14 cellular contexts compared by ENCODE assay signal in the genomic region with DNA sequence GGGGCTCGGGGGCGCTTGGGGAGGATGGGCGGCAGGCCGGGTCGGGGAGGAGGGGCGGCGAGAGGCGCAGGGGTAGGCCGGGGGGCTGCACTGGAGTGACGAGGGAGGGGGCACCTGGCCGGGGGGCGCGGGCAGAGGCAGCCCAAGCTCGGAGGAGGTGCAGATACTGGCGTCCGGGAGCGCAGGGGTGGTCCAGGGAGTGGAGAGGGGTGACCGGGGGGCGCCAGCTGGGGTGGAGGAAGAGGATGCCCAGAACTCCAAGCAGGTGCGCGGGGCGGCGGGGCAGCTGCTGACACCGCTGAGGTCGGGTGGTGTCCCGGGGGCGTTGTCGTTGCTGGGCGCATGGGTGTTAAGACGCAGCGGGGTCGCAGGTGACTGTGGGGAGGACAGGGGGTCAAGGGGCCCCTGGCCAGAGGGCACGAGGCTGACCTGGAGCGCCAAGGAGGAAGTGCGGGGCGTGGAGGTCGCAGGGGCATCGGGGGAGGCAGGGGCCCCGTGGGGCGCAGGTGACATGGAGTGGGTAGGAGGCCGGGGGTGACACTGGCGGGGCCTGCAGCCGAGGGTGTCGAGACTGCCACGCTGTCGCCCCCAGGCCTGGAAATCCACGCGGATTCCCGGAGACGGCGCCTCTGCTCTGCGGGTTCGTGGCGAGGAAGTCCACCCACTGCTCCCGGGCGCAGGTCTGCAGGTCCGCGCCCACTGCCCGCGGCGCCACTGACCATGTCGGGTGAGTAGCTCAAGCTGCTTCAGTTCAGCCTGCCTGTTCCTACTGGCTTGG.
A peak's percentile ranks its signal among the peaks of the same experiment; 100 is the strongest.
DNase-seq lines count a peak whose midpoint lies in the region; ATAC-seq and TF ChIP-seq lines count a peak whose summit lies in the region.
"Had no signal": no experiment of that assay in that cellular context is flagged by ENCODE, and none has a peak within 500 bp of the region (broad histone marks: within the 10 kb centered on the region; RNA-seq: fewer than 3 reads in every experiment).

No MANE protein-coding gene starts in this region.

- H3K27ac ChIP-seq in BLaER1: no peak overlapping the region

- H3K9me3 ChIP-seq in BLaER1: peaks cover 15% of the 10 kb centered on the region
- no peaks in the 10 kb centered on the region for H3K9me3 ChIP-seq in iPS-15b (ENCODE audit: control insufficient read depth, insufficient read depth, low read length)

- no peaks in the 10 kb centered on the region for H4K20me1 ChIP-seq in BLaER1

- H3K4me2 ChIP-seq in BLaER1: peak overlapping the region; percentile 55

- H3K4me1 ChIP-seq in BLaER1: peaks cover 19% of the 10 kb centered on the region
- H3K4me1 ChIP-seq in iPS-15b (ENCODE audit: control insufficient read depth, insufficient read depth, low read length): no peaks in the 10 kb centered on the region

- ATAC-seq in GM19351 (IDR thresholded peaks at IDR 0.05; ENCODE audit: unreplicated experiment) (no peak), GM21381 (IDR thresholded peaks at IDR 0.05; ENCODE audit: unreplicated experiment) (no peak), HG02852 (IDR thresholded peaks at IDR 0.05; ENCODE audit: unreplicated experiment) (no peak)
- ATAC-seq: naive thymus-derived CD4-positive, alpha-beta T cell had no signal

- DNase-seq in retinal pigment epithelial cell (ENCODE audit: low read depth): no peak
- DNase-seq in dedifferentiated amniotic fluid mesenchymal stem cell (ENCODE audit: extremely low spot score): no peak
- DNase-seq: dermis blood vessel endothelial cell; DMS 273 treated with DMSO at 0.1 percent for 48 hours; hippocampal formation; KBM-7; naive thymus-derived CD4-positive, alpha-beta T cell; NCI-H2171 treated with DMSO at 0.1 percent for 48 hours had no signal

- no peaks in the 10 kb centered on the region for H3K36me3 ChIP-seq in BLaER1
- peaks cover 3% of the 10 kb centered on the region for H3K36me3 ChIP-seq in iPS-15b (ENCODE audit: control insufficient read depth, insufficient read depth, low read length)

- peak overlapping the region; percentile 62 for H3K4me3 ChIP-seq in BLaER1
- H3K4me3 ChIP-seq in WI38 (ENCODE audit: low read depth, low read length): peak overlapping the region; percentile 55
- H3K4me3 ChIP-seq in iPS-15b (ENCODE audit: low read depth, low read length): peak overlapping the region; percentile 54
- peak overlapping the region; percentile 54 for H3K4me3 ChIP-seq in retinal pigment epithelial cell (ENCODE audit: low read length)

- H3K27me3 ChIP-seq in BLaER1: 0 out of 2 replicates have a peak, but pooled peaks cover 2% of the 10 kb centered on the region
- peaks cover 10% of the 10 kb centered on the region for H3K27me3 ChIP-seq in iPS-15b (ENCODE audit: control insufficient read depth, insufficient read depth, low read length)

- H3K9ac ChIP-seq in BLaER1: peak overlapping the region; percentile 29; the same call in 1 of the 2 replicates
- no peak overlapping the region for H3K9ac ChIP-seq in iPS-15b (ENCODE audit: low read depth, low read length)

- TF ChIP-seq CTCF in WI38 (IDR thresholded peaks at IDR 0.05; ENCODE audit: low read depth, low read length) (no peak), retinal pigment epithelial cell (conservative IDR thresholded peaks at IDR 0.05; ENCODE audit: low read depth, low read length) (no peak)
